In the genomic region with DNA sequence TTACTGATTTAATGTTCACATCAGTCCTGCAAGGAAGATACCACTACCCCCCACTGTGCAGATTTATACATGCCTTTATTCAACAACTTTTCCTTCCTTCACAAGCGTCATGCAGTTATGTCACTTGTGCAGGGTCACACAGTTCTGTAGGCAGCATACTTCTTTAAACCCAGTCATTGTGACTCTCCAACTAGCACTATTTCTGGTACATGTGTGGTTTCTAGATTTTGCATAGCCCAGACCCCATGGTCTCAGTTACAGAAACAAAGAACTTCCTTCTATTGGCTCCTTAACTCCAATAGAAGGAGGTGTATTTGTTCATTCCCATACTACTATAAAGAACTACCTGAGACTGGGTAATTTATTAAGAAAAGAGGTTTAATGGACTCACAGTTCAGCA, we compare ENCODE assay signal across 28 cellular contexts.
"Had no signal": no experiment of that assay in that cellular context is flagged by ENCODE, and none has a peak within 500 bp of the region (broad histone marks: within the 10 kb centered on the region; RNA-seq: fewer than 3 reads in every experiment).

No MANE protein-coding gene starts in this region.

- H3K27ac ChIP-seq: ascending aorta, body of pancreas, coronary artery, SK-N-MC had no signal

- H3K36me3 ChIP-seq: ascending aorta had no signal

- ATAC-seq: activated CD8-positive, alpha-beta memory T cell treated with anti-CD3 and anti-CD28 coated beads, Interleukin-2, amount 10 ng/mL, durations not matched to agents 7 days and 5 days; activated naive CD4-positive, alpha-beta T cell treated with anti-CD3 and anti-CD28 coated beads, Interleukin-2, amount 50 U/mL, for 72 hours; activated naive CD8-positive, alpha-beta T cell treated with anti-CD3 and anti-CD28 coated beads, Interleukin-2, amount 50 U/mL, for 24 hours; activated T-cell treated with anti-CD3 and anti-CD28 coated beads, Interleukin-2, amount 50 U/mL, for 4 hours; body of pancreas; Right ventricle myocardium inferior; T-cell had no signal

- H3K9me3 ChIP-seq: ascending aorta, body of pancreas had no signal

- DNase-seq: activated B cell treated with CpG ODN at 0.5 μM for 24 hours; activated CD4-positive, alpha-beta T cell treated with anti-CD3 and anti-CD28 coated beads for 1 hour; activated CD4-positive, alpha-beta T cell treated with anti-CD3 and anti-CD28 coated beads, Interleukin-2, amount 10 ng/mL, durations not matched to agents 24 days and 14 days; activated CD4-positive, alpha-beta T cell treated with anti-CD3 and anti-CD28 coated beads, Interleukin-2, amount 50 U/mL, for 48 hours; activated CD8-positive, alpha-beta memory T cell treated with anti-CD3 and anti-CD28 coated beads, Interleukin-2, amount 10 ng/mL, durations not matched to agents 7 days and 5 days; activated effector memory CD4-positive, alpha-beta T cell treated with anti-CD3 and anti-CD28 coated beads, Interleukin-2, amount 50 U/mL, for 16 hours; activated naive CD4-positive, alpha-beta T cell treated with Interleukin-2 at 50 U/mL for 16 hours; activated naive CD8-positive, alpha-beta T cell treated with anti-CD3 and anti-CD28 coated beads, Interleukin-2, amount 50 U/mL, for 24 hours; activated T-cell treated with anti-CD3 and anti-CD28 coated beads, Interleukin-2, amount 50 U/mL, for 4 hours; amniotic stem cell; body of pancreas; central memory CD4-positive, alpha-beta T cell; NCI-H1048; NCI-H146; NCI-H187 treated with DMSO at 0.1 percent for 48 hours; NCI-H2171; NCI-H2227 treated with DMSO at 0.1 percent for 48 hours; NCI-H526; NCI-H82; RPMI8226; T-cell; T-helper 2 cell; T1000 had no signal

- H3K9me3 Mint-ChIP-seq: activated B cell treated with CpG ODN at 0.5 μM for 24 hours; activated CD4-positive, alpha-beta T cell treated with anti-CD3 and anti-CD28 coated beads, Interleukin-2, amount 10 ng/mL, durations not matched to agents 24 days and 14 days; activated naive CD4-positive, alpha-beta T cell treated with anti-CD3 and anti-CD28 coated beads, Interleukin-2, amount 50 U/mL, for 72 hours; activated naive CD8-positive, alpha-beta T cell treated with anti-CD3 and anti-CD28 coated beads, Interleukin-2, amount 50 U/mL, for 24 hours had no signal

- H3K27ac Mint-ChIP-seq: activated B cell treated with CpG ODN at 0.5 μM for 24 hours; activated CD4-positive, alpha-beta T cell treated with anti-CD3 and anti-CD28 coated beads, Interleukin-2, amount 10 ng/mL, durations not matched to agents 24 days and 14 days; activated CD8-positive, alpha-beta memory T cell treated with anti-CD3 and anti-CD28 coated beads, Interleukin-2, amount 10 ng/mL, durations not matched to agents 7 days and 5 days; activated naive CD8-positive, alpha-beta T cell treated with anti-CD3 and anti-CD28 coated beads, Interleukin-2, amount 50 U/mL, for 24 hours; T-cell had no signal

- H3K4me3 ChIP-seq: ascending aorta, body of pancreas, coronary artery, SK-N-MC had no signal

- H3K36me3 Mint-ChIP-seq: activated CD8-positive, alpha-beta memory T cell treated with anti-CD3 and anti-CD28 coated beads, Interleukin-2, amount 10 ng/mL, durations not matched to agents 7 days and 5 days; activated naive CD4-positive, alpha-beta T cell treated with anti-CD3 and anti-CD28 coated beads, Interleukin-2, amount 50 U/mL, for 72 hours; T-cell had no signal

- H3K27me3 Mint-ChIP-seq: activated B cell treated with CpG ODN at 0.5 μM for 24 hours; activated CD4-positive, alpha-beta T cell treated with anti-CD3 and anti-CD28 coated beads, Interleukin-2, amount 10 ng/mL, durations not matched to agents 24 days and 14 days; activated CD8-positive, alpha-beta memory T cell treated with anti-CD3 and anti-CD28 coated beads, Interleukin-2, amount 10 ng/mL, durations not matched to agents 7 days and 5 days had no signal

- H3K4me1 Mint-ChIP-seq: activated B cell treated with CpG ODN at 0.5 μM for 24 hours; activated CD4-positive, alpha-beta T cell treated with anti-CD3 and anti-CD28 coated beads, Interleukin-2, amount 10 ng/mL, durations not matched to agents 24 days and 14 days; activated CD8-positive, alpha-beta memory T cell treated with anti-CD3 and anti-CD28 coated beads, Interleukin-2, amount 10 ng/mL, durations not matched to agents 7 days and 5 days; activated naive CD8-positive, alpha-beta T cell treated with anti-CD3 and anti-CD28 coated beads, Interleukin-2, amount 50 U/mL, for 24 hours; T-cell had no signal

- H3K4me3 Mint-ChIP-seq: activated B cell treated with CpG ODN at 0.5 μM for 24 hours; activated CD4-positive, alpha-beta T cell treated with anti-CD3 and anti-CD28 coated beads, Interleukin-2, amount 10 ng/mL, durations not matched to agents 24 days and 14 days; activated CD8-positive, alpha-beta memory T cell treated with anti-CD3 and anti-CD28 coated beads, Interleukin-2, amount 10 ng/mL, durations not matched to agents 7 days and 5 days; activated naive CD8-positive, alpha-beta T cell treated with anti-CD3 and anti-CD28 coated beads, Interleukin-2, amount 50 U/mL, for 24 hours; activated T-cell treated with anti-CD3 and anti-CD28 coated beads, Interleukin-2, amount 50 U/mL, for 4 hours; T-cell had no signal

- H3K4me1 ChIP-seq: ascending aorta, body of pancreas had no signal
